Comparison of ENCODE assay signal across 10 cellular contexts in genomic region chr20:21395666-21396044, GRCh38. TPM values are rescaled to one million over a fixed set of nuclear protein-coding genes. Genes with fewer than 3 reads are reported as not detected.
DNase-seq lines count a peak whose midpoint lies in the region; TF ChIP-seq lines count a peak whose summit lies in the region.
"Had no signal": no experiment of that assay in that cellular context is flagged by ENCODE, and none has a peak within 500 bp of the region (broad histone marks: within the 10 kb centered on the region; RNA-seq: fewer than 3 reads in every experiment).

No MANE protein-coding gene starts in this region.

- no peak overlapping the region for H3K4me2 ChIP-seq in PC-9

- no peak overlapping the region for H2AFZ ChIP-seq in PC-9

- H3K27me3 Mint-ChIP-seq in IgD-negative memory B cell = peaks cover 61% of the 10 kb centered on the region

- peaks cover 2% of the 10 kb centered on the region for H3K36me3 Mint-ChIP-seq in IgD-negative memory B cell

- no peaks in the 10 kb centered on the region for H3F3A ChIP-seq in PC-9 (ENCODE audit: insufficient read depth, low read depth)

- no peak for TF ChIP-seq CTCF in PC-9 (conservative IDR thresholded peaks at IDR 0.05)

- H3K4me1 Mint-ChIP-seq in IgD-negative memory B cell = peaks cover 12 to 23% (median 12%) of the 10 kb centered on the region in 3 donors

- H3K27ac Mint-ChIP-seq in IgD-negative memory B cell = peak overlapping the region in 2 of 3 donors; percentile 31 to 82

- no peaks in the 10 kb centered on the region for H4K20me1 ChIP-seq in PC-9 (ENCODE audit: insufficient read depth)

- H3K27ac ChIP-seq in PC-9 = no peak overlapping the region

- BruUV-seq in PC-9 (replicated peaks; lab: Mats Ljungman, UMichigan) = no TSS peak

- intact Hi-C loops in PC-9 (cut with micrococcal nuclease; ENCODE audit: unreplicated experiment) = no loop called here

- H3K9me3 Mint-ChIP-seq in IgD-negative memory B cell = peaks cover 0 to 11% (median 10%) of the 10 kb centered on the region in 3 donors

- POLR2A ChIA-PET in PC-9 (lab: Charles Lee; ENCODE audit: unreplicated experiment) = no interaction called here

- H3K4me3 Mint-ChIP-seq in IgD-negative memory B cell = peak overlapping the region in 3 of 4 donors; percentile 54 to 57 (median 55)

- no peaks in the 10 kb centered on the region for H3K4me1 ChIP-seq in PC-9 (replicated peaks; ENCODE audit: insufficient read depth)

- H3K9me2 ChIP-seq in PC-9 (ENCODE audit: insufficient read depth) = no peaks in the 10 kb centered on the region

- no peaks in the 10 kb centered on the region for H3K79me2 ChIP-seq in PC-9 (ENCODE audit: low read depth)

- DNase-seq in activated CD8-positive, alpha-beta memory T cell treated with anti-CD3 and anti-CD28 coated beads for 24 hours = peak; percentile 75
- peak; percentile 4 for DNase-seq in germinal center (ENCODE audit: low spot score)
- DNase-seq in stimulated activated CD8-positive, alpha-beta memory T cell treated with anti-CD3 and anti-CD28 coated beads, Interleukin-7, amount 100 ng/mL, for 4 hours (ENCODE audit: low read depth in 2 of 2) = peak; percentile 26 to 33
- no peak for DNase-seq in PC-9
- DNase-seq in NCI-H2196 (lab: John Stamatoyannopoulos, UW; ENCODE audit: unreplicated experiment) = no peak
- DNase-seq in RKO (ENCODE audit: low spot score) = no peak
- no peak for DNase-seq in foreskin melanocyte
- DNase-seq: foreskin fibroblast, NCI-H2171 had no signal

- H3K9me3 ChIP-seq in PC-9 (ENCODE audit: insufficient read depth, low read depth) = no peaks in the 10 kb centered on the region

- CTCF ChIA-PET in PC-9 (lab: Charles Lee) = no interaction called here

- peaks cover 4% of the 10 kb centered on the region; the same call in 1 of the 2 replicates for H3K27me3 ChIP-seq in PC-9 (ENCODE audit: insufficient read depth, low read depth)

- no peaks in the 10 kb centered on the region for H3K36me3 ChIP-seq in PC-9 (ENCODE audit: low read depth)

- H3K4me3 ChIP-seq in PC-9 = no peak overlapping the region

RNA-seq across cellular contexts. Expression of gene NKX2-4, which starts 1.7 kb away (rescaled TPM):
- not detected for polyA plus RNA-seq in IgD-negative memory B cell
- total RNA-seq in PC-9 (2021) = not detected in 2 replicates

Comparison
In these comparisons a context has a peak if more than half of its experiments do, and no peak if none do; other contexts are left out.
1. DNase-seq: peak in activated CD8-positive, alpha-beta memory T cell treated with anti-CD3 and anti-CD28 coated beads for 24 hours (single experiment), germinal center (single experiment) and stimulated activated CD8-positive, alpha-beta memory T cell treated with anti-CD3 and anti-CD28 coated beads, Interleukin-7, amount 100 ng/mL, for 4 hours (2 of 2); none in PC-9 (0 of 2), NCI-H2196 (single experiment), RKO (single experiment) and foreskin melanocyte (single experiment).